8 cellular contexts compared by ENCODE assay signal in genomic region chr15:41716864-41717263, GRCh38.
"Had no signal": no experiment of that assay in that cellular context is flagged by ENCODE, and none has a peak within 500 bp of the region (broad histone marks: within the 10 kb centered on the region; RNA-seq: fewer than 3 reads in every experiment).

No MANE protein-coding gene starts in this region.

- DNase-seq: GM23248, H9, HCEC 1CT, IMR-90 had no signal

- H3K27ac ChIP-seq: GM23248 had no signal

- H3K4me3 ChIP-seq: GM23248, K562 had no signal

- H2AFZ ChIP-seq: GM23248 had no signal

- H3K9ac ChIP-seq: GM23248 had no signal

- FAIRE-seq: H1, H54, HTR-8/SVneo, K562 had no signal

- ATAC-seq: K562 had no signal
